26 cellular contexts compared by ENCODE assay signal in genomic region chr16:56011808-56012478, GRCh38.
"Had no signal": no experiment of that assay in that cellular context is flagged by ENCODE, and none has a peak within 500 bp of the region (broad histone marks: within the 10 kb centered on the region; RNA-seq: fewer than 3 reads in every experiment).

No MANE protein-coding gene starts in this region.

- H3K9me3 ChIP-seq: ovary, psoas muscle, right lobe of liver, sigmoid colon, stomach, thoracic aorta, thyroid gland, tibial nerve, upper lobe of left lung, uterus had no signal

- H3K36me3 ChIP-seq: neural progenitor cell, ovary, right lobe of liver, sigmoid colon, stomach, thoracic aorta, thyroid gland, tibial nerve, upper lobe of left lung, uterus had no signal

- H3K4me1 ChIP-seq: neural progenitor cell, parathyroid adenoma, psoas muscle, right lobe of liver, sigmoid colon, stomach, thyroid gland, tibial nerve, upper lobe of left lung, uterus had no signal

- H2AFZ ChIP-seq: neural progenitor cell, parathyroid adenoma had no signal

- H3K79me2 ChIP-seq: parathyroid adenoma had no signal

- H3K27me3 ChIP-seq: ovary, right lobe of liver, sigmoid colon, thyroid gland, tibial nerve, upper lobe of left lung, uterus had no signal

- DNase-seq: naive thymus-derived CD4-positive, alpha-beta T cell; nephron progenitor cell; occipital lobe; ovary; posterior cingulate gyrus; psoas muscle; right lobe of liver; sigmoid colon; small intestine; stimulated activated CD4-positive, alpha-beta T cell treated with anti-CD3 and anti-CD28 coated beads, Interleukin-15, amount 100 ng/mL, for 24 hours; stimulated activated CD4-positive, alpha-beta T cell treated with anti-CD3 and anti-CD28 coated beads, Interleukin-2, amount 100 ng/mL, for 24 hours; stimulated activated CD4-positive, alpha-beta T cell treated with anti-CD3 and anti-CD28 coated beads, Interleukin-2, amount 100 ng/mL, for 48 hours; stimulated activated CD4-positive, alpha-beta T cell treated with anti-CD3 and anti-CD28 coated beads, Interleukin-4, amount 100 ng/mL, for 24 hours; stimulated activated naive B cell treated with anti-CD40 and anti-IgM and Interleukin-4, amounts not matched to agents 10 μg/mL and 1 μg/mL and 100 μg/mL, for 72 hours; stimulated activated naive CD4-positive, alpha-beta T cell treated with Interleukin-2 at 50 U/mL for 16 hours; stomach; thyroid gland; trophoblast cell; upper lobe of left lung; uterus had no signal

- H3K4me3 ChIP-seq: neural progenitor cell, ovary, psoas muscle, right lobe of liver, sigmoid colon, stomach, thoracic aorta, thyroid gland, tibial nerve, upper lobe of left lung, uterus had no signal

- H3K9ac ChIP-seq: neural progenitor cell, parathyroid adenoma had no signal

- H3K4me2 ChIP-seq: neural progenitor cell had no signal

- ATAC-seq: naive thymus-derived CD4-positive, alpha-beta T cell; natural killer cell treated with Interleukin-12 subunit alpha and Interleukin-12 subunit beta and Interleukin-15 and Interleukin-18, amount 100 ng/mL, for 72 hours; psoas muscle; right lobe of liver; stimulated activated effector memory CD8-positive, alpha-beta T cell treated with anti-CD3 and anti-CD28 coated beads, Interleukin-12 subunit alpha, Interleukin-12 subunit beta, amount 100 ng/mL, for 72 hours; stimulated activated naive B cell treated with anti-CD40 and anti-IgM and Interleukin-4, amounts not matched to agents 10 μg/mL and 1 μg/mL and 100 μg/mL, for 72 hours had no signal

- H3K27ac ChIP-seq: neural progenitor cell, ovary, parathyroid adenoma, psoas muscle, right lobe of liver, sigmoid colon, stomach, thoracic aorta, thyroid gland, tibial nerve, upper lobe of left lung, uterus had no signal

- FAIRE-seq: small intestine had no signal
